Comparison of ENCODE assay signal across 23 cellular contexts in genomic region chr1:87206044-87206443, GRCh38.
DNase-seq lines count a peak whose midpoint lies in the region; ATAC-seq, FAIRE-seq and TF ChIP-seq lines count a peak whose summit lies in the region.
"Had no signal": no experiment of that assay in that cellular context is flagged by ENCODE, and none has a peak within 500 bp of the region (broad histone marks: within the 10 kb centered on the region; RNA-seq: fewer than 3 reads in every experiment).

No MANE protein-coding gene starts in this region.

- TF ChIP-seq RAD21 in A549 (conservative IDR thresholded peaks at IDR 0.05 in 1 of 2, IDR thresholded peaks at IDR 0.05 in 1 of 2), result no peak
- TF ChIP-seq RAD21 in IMR-90 (IDR thresholded peaks at IDR 0.05; ENCODE audit: low read length), result no peak

- H2BK15ac ChIP-seq in IMR-90 (ENCODE audit: low read depth, low read length), result no peak overlapping the region

- 50% methylated on average over 2 of the region's 2 CpGs for WGBS in A549 (ENCODE audit: missing lambda C conversion rate)
- no CpG with 5 or more reads among the region's 2 CpGs for WGBS in IMR-90 (ENCODE audit: extremely low coverage in 2 of 2, insufficient read length in 1 of 2), 2 experiments

- no peaks in the 10 kb centered on the region for H3K79me1 ChIP-seq in IMR-90 (ENCODE audit: low read depth in 1 of 2, low read length in 2 of 2)

- no peak overlapping the region for H3K4me3 Mint-ChIP-seq in astrocyte (ENCODE audit: unreplicated experiment)
- H3K4me3 Mint-ChIP-seq: B cell; CD4-positive, alpha-beta T cell; CD8-positive, alpha-beta T cell had no signal

- H3K79me2 ChIP-seq in astrocyte (ENCODE audit: insufficient read depth, low read length), result no peaks in the 10 kb centered on the region

- FAIRE-seq in A549 (lab: Jason Lieb, UNC) (no peak), astrocyte (lab: Jason Lieb, UNC) (peak; percentile 52)
- FAIRE-seq: A204.1, D721Med, G401.6, GM12891, GM19239 had no signal

- H4K5ac ChIP-seq in IMR-90 (ENCODE audit: low read depth, low read length), result no peak overlapping the region

- no peak overlapping the region for H3K9ac ChIP-seq in BLaER1
- H3K9ac ChIP-seq in IMR-90 (ENCODE audit: low read depth, low read length), result no peak overlapping the region
- H3K9ac ChIP-seq in astrocyte (ENCODE audit: low read length), result no peak overlapping the region

- no peaks in the 10 kb centered on the region for H3K4me1 ChIP-seq in A549
- H3K4me1 ChIP-seq in BLaER1, result peaks cover 65% of the 10 kb centered on the region
- H3K4me1 ChIP-seq in IMR-90 (ENCODE audit: control insufficient read depth, insufficient read depth, low read length), result no peaks in the 10 kb centered on the region; the same call in 1 of the 2 replicates
- H3K4me1 ChIP-seq in astrocyte (ENCODE audit: insufficient read depth, low read length), result no peaks in the 10 kb centered on the region
- H3K4me1 ChIP-seq: Caco-2 had no signal

- H3K14ac ChIP-seq in IMR-90 (replicated peaks; ENCODE audit: low read depth, low read length), result no peak overlapping the region

- dilution Hi-C loops in IMR-90 (cut with HindIII; ENCODE audit: low sequenced_read_pairs, unreplicated experiment), result no loop called here

- H2AFZ ChIP-seq in IMR-90 (replicated peaks; ENCODE audit: low read length, poor library complexity) (no peak overlapping the region), astrocyte (ENCODE audit: low read depth, low read length) (no peak overlapping the region)

- no peak overlapping the region for H2AK9ac ChIP-seq in IMR-90 (replicated peaks; ENCODE audit: low read depth, low read length, poor library complexity)

- H4K20me1 ChIP-seq in BLaER1 (no peaks in the 10 kb centered on the region), IMR-90 (ENCODE audit: insufficient read depth, low read length) (no peaks in the 10 kb centered on the region), astrocyte (ENCODE audit: insufficient read depth, low read length) (no peaks in the 10 kb centered on the region)

- H3K27ac Mint-ChIP-seq in astrocyte (ENCODE audit: unreplicated experiment), result no peak overlapping the region
- H3K27ac Mint-ChIP-seq: B cell; CD4-positive, alpha-beta T cell; CD8-positive, alpha-beta T cell had no signal

- no TSS peak for BruUV-seq in IMR-90 (replicated peaks; lab: Mats Ljungman, UMichigan)

- no peak for DNase-seq in A549 (ENCODE audit: low read depth in 1 of 2, low spot score in 1 of 2)
- DNase-seq in IMR-90, result no peak
- DNase-seq in astrocyte (ENCODE audit: low read depth), result no peak
- DNase-seq in KBM-7, result no peak
- no peak for DNase-seq in activated CD8-positive, alpha-beta memory T cell treated with anti-CD3 and anti-CD28 coated beads for 24 hours
- DNase-seq: 8988T; AML-193; Caco-2; Calu3; CD4-positive, alpha-beta T cell; CD8-positive, alpha-beta T cell; DMS79 treated with DMSO at 0.1 percent for 48 hours; GF-D8 had no signal

- TF ChIP-seq CTCF in A549 (IDR thresholded peaks at IDR 0.05) (no peak), IMR-90 (conservative IDR thresholded peaks at IDR 0.05; ENCODE audit: low read depth, low read length) (no peak), astrocyte (IDR thresholded peaks at IDR 0.05; ENCODE audit: insufficient read depth, low read depth, low read length) (no peak)

- H3K4me1 Mint-ChIP-seq in astrocyte (ENCODE audit: low read depth, unreplicated experiment), result peaks cover 12% of the 10 kb centered on the region

- no peak overlapping the region for H2BK120ac ChIP-seq in IMR-90 (ENCODE audit: low read depth, low read length)

- ATAC-seq in A549 (no peak), IMR-90 (ENCODE audit: low read depth) (no peak), GM19351 (IDR thresholded peaks at IDR 0.05; ENCODE audit: unreplicated experiment) (no peak), GM21447 (IDR thresholded peaks at IDR 0.05; ENCODE audit: unreplicated experiment) (no peak)
- ATAC-seq: CD8-positive, alpha-beta T cell had no signal

- no peak overlapping the region for H2BK20ac ChIP-seq in IMR-90 (ENCODE audit: low read depth, low read length)

- no peak overlapping the region for H4K8ac ChIP-seq in IMR-90 (ENCODE audit: low read depth in 2 of 2, low read length in 2 of 2)

- H4K91ac ChIP-seq in IMR-90 (ENCODE audit: insufficient read depth, low read depth, low read length), result no peak overlapping the region

- in situ Hi-C loops in IMR-90 (cut with MboI; ENCODE audit: low sequenced_read_pairs), result no loop called here
- in situ Hi-C loops in KBM-7 (cut with MboI; ENCODE audit: low pct_unique_long_range_greater_than_20kb, low sequenced_read_pairs), result no loop called here

- H3K9me3 ChIP-seq in A549 (no peaks in the 10 kb centered on the region), BLaER1 (peaks cover 26% of the 10 kb centered on the region), IMR-90 (ENCODE audit: control insufficient read depth, insufficient read depth, low read length) (no peaks in the 10 kb centered on the region), astrocyte (ENCODE audit: insufficient read depth, low read depth, low read length) (no peaks in the 10 kb centered on the region)
- H3K9me3 ChIP-seq: Caco-2 had no signal

- H3K4me2 ChIP-seq in A549 (no peak overlapping the region), BLaER1 (peak overlapping the region; percentile 83), IMR-90 (ENCODE audit: low read depth, low read length) (no peak overlapping the region), astrocyte (ENCODE audit: low read length) (no peak overlapping the region)

- POLR2A ChIA-PET in A549 (lab: Yijun Ruan, JAX), result no interaction called here
- POLR2A ChIA-PET in IMR-90 (lab: Charles Lee; ENCODE audit: unreplicated experiment), result no interaction called here

- CTCF ChIA-PET in A549 (lab: Yijun Ruan, JAX), result no interaction called here
- CTCF ChIA-PET in IMR-90 (lab: Yijun Ruan, JAX), result no interaction called here

- H2BK5ac ChIP-seq in IMR-90 (ENCODE audit: low read depth, low read length, poor library complexity, severe bottlenecking), result no peak overlapping the region

- H3K9me3 Mint-ChIP-seq in astrocyte (ENCODE audit: unreplicated experiment), result peaks cover 4% of the 10 kb centered on the region
- H3K9me3 Mint-ChIP-seq: CD4-positive, alpha-beta T cell; CD8-positive, alpha-beta T cell had no signal

- no peak for TF ChIP-seq POLR2A in A549 (IDR thresholded peaks at IDR 0.05; ENCODE audit: low read length)
- TF ChIP-seq POLR2A in IMR-90 (IDR thresholded peaks at IDR 0.05; ENCODE audit: low read depth, low read length), result no peak

- no peaks in the 10 kb centered on the region for H3K36me3 Mint-ChIP-seq in astrocyte (ENCODE audit: low read depth, unreplicated experiment)
- H3K36me3 Mint-ChIP-seq: CD8-positive, alpha-beta T cell had no signal

- no peak overlapping the region for H3K23ac ChIP-seq in IMR-90 (ENCODE audit: low read depth, low read length)

- H3K4me3 ChIP-seq in A549, result no peak overlapping the region
- H3K4me3 ChIP-seq in BLaER1, result no peak overlapping the region
- H3K4me3 ChIP-seq in IMR-90 (ENCODE audit: insufficient read depth, low read depth, low read length), result no peak overlapping the region
- H3K4me3 ChIP-seq in astrocyte (ENCODE audit: insufficient read depth, low read depth, low read length), result no peak overlapping the region

- no peak overlapping the region for H3K18ac ChIP-seq in IMR-90 (ENCODE audit: low read depth, low read length)

- H3K4ac ChIP-seq in IMR-90 (ENCODE audit: low read depth, low read length), result no peak overlapping the region

- TF ChIP-seq EP300 in A549 (IDR thresholded peaks at IDR 0.05), result no peak

- H3K56ac ChIP-seq in IMR-90 (ENCODE audit: extremely low read depth, insufficient read depth, low read length), result no peak overlapping the region

- H3K27me3 ChIP-seq in BLaER1, result no peaks in the 10 kb centered on the region
- H3K27me3 ChIP-seq in IMR-90 (ENCODE audit: control insufficient read depth, insufficient read depth, low read length), result no peaks in the 10 kb centered on the region
- H3K27me3 ChIP-seq in astrocyte (ENCODE audit: insufficient read depth, low read length), result no peaks in the 10 kb centered on the region

- H3K27ac ChIP-seq in A549 (no peak overlapping the region), BLaER1 (no peak overlapping the region), IMR-90 (ENCODE audit: insufficient read depth, low read length) (no peak overlapping the region), astrocyte (ENCODE audit: low read depth, low read length) (no peak overlapping the region)
- H3K27ac ChIP-seq: C4-2B had no signal

- H3K36me3 ChIP-seq in BLaER1 (no peaks in the 10 kb centered on the region; the same call in 1 of the 2 replicates), IMR-90 (ENCODE audit: control insufficient read depth, insufficient read depth, low read length) (no peaks in the 10 kb centered on the region), astrocyte (ENCODE audit: insufficient read depth, low read length) (no peaks in the 10 kb centered on the region)

- intact Hi-C loops in IMR-90 (cut with micrococcal nuclease), result no loop called here

- no peak overlapping the region for H2AK5ac ChIP-seq in IMR-90 (ENCODE audit: low read depth, low read length)

- no peaks in the 10 kb centered on the region for H3K27me3 Mint-ChIP-seq in astrocyte (ENCODE audit: low read depth, unreplicated experiment)

- no peaks in the 10 kb centered on the region; the same call in 1 of the 2 replicates for H3K9me1 ChIP-seq in IMR-90 (ENCODE audit: insufficient read depth, low read length)

TF ChIP-seq in A549, 52 proteins besides CTCF, POLR2A, EP300 and RAD21:
- TF ChIP-seq MAFK (IDR thresholded peaks at IDR 0.05; ENCODE audit: partially characterized antibody) (peak; percentile 47), ATOH8 (CRISPR knock-in tag; IDR thresholded peaks at IDR 0.05; ENCODE audit: low read depth) (no peak)

TF ChIP-seq in IMR-90, 13 proteins besides CTCF, POLR2A, EP300 and RAD21:
- TF ChIP-seq SMC3 (IDR thresholded peaks at IDR 0.05; ENCODE audit: low read depth, low read length) (no peak), MAFK (IDR thresholded peaks at IDR 0.05; ENCODE audit: low read depth, low read length) (peak; percentile 89)
